Comparison of ENCODE assay signal across 7 cellular contexts in genomic region chr2:8673381-8673780, GRCh38.
"Had no signal": no experiment of that assay in that cellular context is flagged by ENCODE, and none has a peak within 500 bp of the region (broad histone marks: within the 10 kb centered on the region; RNA-seq: fewer than 3 reads in every experiment).

No MANE protein-coding gene starts in this region.

- H3K4me3 ChIP-seq: GM23338, HAP-1 had no signal

- DNase-seq: HFFc6, KBM-7 had no signal

- H3K27ac ChIP-seq: HL-60 had no signal

- ATAC-seq: GM23338, HCT116, HepG2 had no signal

- H3K36me3 ChIP-seq: HAP-1 had no signal
